25 cellular contexts compared by ENCODE assay signal in the genomic region with DNA sequence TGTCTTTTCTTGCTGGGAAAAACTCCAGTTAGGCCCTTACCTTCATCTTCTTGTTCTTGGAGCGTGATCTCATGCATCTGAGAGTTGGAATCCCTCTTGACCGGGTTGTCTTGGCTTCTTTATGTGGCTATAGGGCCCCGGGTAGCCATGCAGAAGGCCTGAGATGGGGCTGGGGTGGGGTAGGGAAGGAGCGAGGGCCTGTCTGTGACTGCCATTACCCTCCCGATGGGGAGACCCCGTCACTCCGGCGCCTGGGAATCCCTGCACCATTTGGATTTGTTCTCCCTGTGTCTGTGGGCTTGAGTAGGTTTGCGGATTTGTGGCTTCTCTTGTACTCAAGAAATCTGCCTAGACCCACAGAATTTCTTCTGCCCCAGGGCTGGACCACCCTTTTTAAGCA. TPM values are rescaled to one million over a fixed set of nuclear protein-coding genes. Genes with fewer than 3 reads are reported as not detected.
DNase-seq lines count a peak whose midpoint lies in the region; ATAC-seq, FAIRE-seq and TF ChIP-seq lines count a peak whose summit lies in the region.
"Had no signal": no experiment of that assay in that cellular context is flagged by ENCODE, and none has a peak within 500 bp of the region (broad histone marks: within the 10 kb centered on the region; RNA-seq: fewer than 3 reads in every experiment).

No MANE protein-coding gene starts in this region.

- TF ChIP-seq CTCF in RWPE2 (IDR thresholded peaks at IDR 0.05; ENCODE audit: poor library complexity, severe bottlenecking) (no peak), H1 (IDR thresholded peaks at IDR 0.05; ENCODE audit: control extremely low read depth in 1 of 3, insufficient read depth in 1 of 3, low read depth in 1 of 3, low read length in 3 of 3) (no peak), nephron progenitor cell (IDR thresholded peaks at IDR 0.05) (no peak), right atrium auricular region (IDR thresholded peaks at IDR 0.05) (no peak)

- H3K4ac ChIP-seq in H1 (replicated peaks; ENCODE audit: insufficient read length, low read depth, low read length): no peak overlapping the region

- H3K23ac ChIP-seq in H1 (ENCODE audit: insufficient read length): no peak overlapping the region

- H4K5ac ChIP-seq in H1 (ENCODE audit: insufficient read length, low read depth, low read length): no peak overlapping the region

- no peak overlapping the region for H2AK5ac ChIP-seq in H1 (ENCODE audit: low read depth, low read length)

- H3K9me3 Mint-ChIP-seq in nephron progenitor cell: no peaks in the 10 kb centered on the region
- H3K9me3 Mint-ChIP-seq in stimulated activated memory B cell treated with anti-CD40 and anti-IgM and Interleukin-4, amounts not matched to agents 10 μg/mL and 1 μg/mL and 100 μg/mL, for 72 hours: no peaks in the 10 kb centered on the region
- H3K9me3 Mint-ChIP-seq: CD4-positive, alpha-beta T cell; GM23338; HFFc6 had no signal

- CTCF ChIA-PET in H1 (lab: Charles Lee; ENCODE audit: partially characterized antibody): interaction anchor here (1.0 to 2.0 kb wide), 2 partner anchors 19 to 105 kb away, joined by 3 to 9 read pairs; no protein-coding TSS in a partner anchor

- H2BK20ac ChIP-seq in H1 (ENCODE audit: low read length): no peak overlapping the region

- TF ChIP-seq POLR2A in H1 (IDR thresholded peaks at IDR 0.05; ENCODE audit: control extremely low read depth in 1 of 2, low read depth in 2 of 2, low read length in 2 of 2): no peak

- H3K27ac Mint-ChIP-seq in nephron progenitor cell: peak overlapping the region; percentile 79
- no peak overlapping the region for H3K27ac Mint-ChIP-seq in stimulated activated memory B cell treated with anti-CD40 and anti-IgM and Interleukin-4, amounts not matched to agents 10 μg/mL and 1 μg/mL and 100 μg/mL, for 72 hours
- H3K27ac Mint-ChIP-seq: CD4-positive, alpha-beta T cell; GM23338; HFFc6 had no signal

- no peak overlapping the region for H3K56ac ChIP-seq in H1 (replicated peaks; ENCODE audit: insufficient read length, low read depth, low read length)

- no peak overlapping the region for H3K9ac ChIP-seq in H1 (replicated peaks in 1 of 4; ENCODE audit: extremely low read depth in 1 of 4, low read depth in 3 of 4, low read length in 3 of 4)

- H3K79me1 ChIP-seq in H1 (ENCODE audit: low read depth, low read length): no peaks in the 10 kb centered on the region

- H4K8ac ChIP-seq in H1 (ENCODE audit: extremely low read depth, insufficient read depth, low read length): no peak overlapping the region

- H3K14ac ChIP-seq in H1 (ENCODE audit: insufficient read length): no peak overlapping the region

- H3K23me2 ChIP-seq in H1 (ENCODE audit: low read depth, low read length): no peaks in the 10 kb centered on the region

- TF ChIP-seq RAD21 in H1 (IDR thresholded peaks at IDR 0.05 in 1 of 2, conservative IDR thresholded peaks at IDR 0.05 in 1 of 2; ENCODE audit: low read depth in 2 of 2, low read length in 2 of 2): no peak

- no peak overlapping the region for H2BK15ac ChIP-seq in H1 (ENCODE audit: low read length)

- H3K79me2 ChIP-seq in H1 (ENCODE audit: control insufficient read depth in 1 of 2, insufficient read depth in 2 of 2, low read length in 2 of 2): no peaks in the 10 kb centered on the region

- H3K4me3 Mint-ChIP-seq in nephron progenitor cell: no peak overlapping the region
- no peak overlapping the region for H3K4me3 Mint-ChIP-seq in stimulated activated memory B cell treated with anti-CD40 and anti-IgM and Interleukin-4, amounts not matched to agents 10 μg/mL and 1 μg/mL and 100 μg/mL, for 72 hours
- H3K4me3 Mint-ChIP-seq: CD4-positive, alpha-beta T cell; GM23338; HFFc6 had no signal

- H2BK5ac ChIP-seq in H1 (ENCODE audit: low read depth, low read length): no peak overlapping the region

- no peaks in the 10 kb centered on the region for H3K9me3 ChIP-seq in RWPE2 (ENCODE audit: severe bottlenecking)
- H3K9me3 ChIP-seq in H1 (ENCODE audit: insufficient read depth in 2 of 2, low read depth in 1 of 2, low read length in 1 of 2): no peaks in the 10 kb centered on the region
- H3K9me3 ChIP-seq in right atrium auricular region: no peaks in the 10 kb centered on the region
- H3K9me3 ChIP-seq: BE2C, Caco-2 had no signal

- no peak for TF ChIP-seq EP300 in H1 (IDR thresholded peaks at IDR 0.05; ENCODE audit: borderline replicate concordance in 1 of 2, low read depth in 2 of 2, low read length in 2 of 2)

- DNase-seq in RWPE2 (ENCODE audit: low spot score) (peak; percentile 30), H1 (ENCODE audit: low read depth in 1 of 2, low spot score in 2 of 2) (no peak), nephron progenitor cell (no peak), caudate nucleus (lab: John Stamatoyannopoulos, UW) (no peak), right atrium auricular region (ENCODE audit: low spot score) (no peak)
- no peak for DNase-seq in activated CD4-positive, alpha-beta T cell treated with anti-CD3 and anti-CD28 coated beads, Interleukin-2, amount 50 U/mL, for 4 hours
- DNase-seq: ACHN; BE2C; C1 segment of cervical spinal cord; Caco-2; CD4-positive, alpha-beta T cell; DMS153; DMS79; GDM1; H7; HFFc6 had no signal

- H4K20me1 ChIP-seq in H1 (replicated peaks in 1 of 2; ENCODE audit: control insufficient read depth in 1 of 2, insufficient read depth in 2 of 2, low read length in 2 of 2): no peaks in the 10 kb centered on the region

- peaks cover 5% of the 10 kb centered on the region for H3K27me3 Mint-ChIP-seq in nephron progenitor cell (ENCODE audit: low read depth, poor library complexity)
- peaks cover 31% of the 10 kb centered on the region for H3K27me3 Mint-ChIP-seq in stimulated activated memory B cell treated with anti-CD40 and anti-IgM and Interleukin-4, amounts not matched to agents 10 μg/mL and 1 μg/mL and 100 μg/mL, for 72 hours
- H3K27me3 Mint-ChIP-seq: CD4-positive, alpha-beta T cell had no signal

- 85% methylated on average over 9 of the region's 9 CpGs; no CpG with 5 or more reads in 1 of the 2 experiments for WGBS in H1 (ENCODE audit: extremely low coverage in 1 of 2, insufficient coverage in 1 of 2, insufficient read length in 1 of 2, insufficient replicate concordance in 2 of 2, low coverage in 1 of 2, low lambda C conversion rate in 2 of 2, missing lambda C conversion rate in 1 of 2), 2 experiments

- H3K27me3 ChIP-seq in RWPE2 (ENCODE audit: insufficient read depth, poor library complexity, severe bottlenecking): no peaks in the 10 kb centered on the region
- H3K27me3 ChIP-seq in H1 (replicated peaks in 1 of 4; ENCODE audit: control insufficient read depth in 3 of 4, extremely low read depth in 1 of 4, insufficient read depth in 3 of 4, low read length in 3 of 4): no peaks in the 10 kb centered on the region
- no peaks in the 10 kb centered on the region for H3K27me3 ChIP-seq in right atrium auricular region
- H3K27me3 ChIP-seq: BE2C had no signal

- H2BK12ac ChIP-seq in H1 (ENCODE audit: low read depth, low read length): no peak overlapping the region

- H3K18ac ChIP-seq in H1 (ENCODE audit: extremely low read depth, low read length): no peak overlapping the region

- no peak overlapping the region for H4K91ac ChIP-seq in H1 (replicated peaks; ENCODE audit: insufficient read length, low read length)

- no peaks in the 10 kb centered on the region for H3K36me3 Mint-ChIP-seq in nephron progenitor cell (ENCODE audit: low read depth)
- H3K36me3 Mint-ChIP-seq in stimulated activated memory B cell treated with anti-CD40 and anti-IgM and Interleukin-4, amounts not matched to agents 10 μg/mL and 1 μg/mL and 100 μg/mL, for 72 hours: no peaks in the 10 kb centered on the region

- no peak overlapping the region for H3K27ac ChIP-seq in RWPE2 (ENCODE audit: poor library complexity, severe bottlenecking)
- no peak overlapping the region for H3K27ac ChIP-seq in H1 (ENCODE audit: low read depth, low read length)
- H3K27ac ChIP-seq in caudate nucleus (ENCODE audit: low read depth, low read length): no peak overlapping the region
- H3K27ac ChIP-seq in right atrium auricular region: no peak overlapping the region
- H3K27ac ChIP-seq: HL-60 had no signal

- H3K4me3 ChIP-seq in RWPE2 (ENCODE audit: severe bottlenecking) (no peak overlapping the region), H1 (ENCODE audit: extremely low read depth in 1 of 4, insufficient read depth in 2 of 4, low read depth in 3 of 4, low read length in 4 of 4) (no peak overlapping the region), right atrium auricular region (no peak overlapping the region)
- H3K4me3 ChIP-seq: GM23338 had no signal

- H3K36me3 ChIP-seq in RWPE2 (ENCODE audit: low read depth): no peaks in the 10 kb centered on the region
- H3K36me3 ChIP-seq in H1 (ENCODE audit: control insufficient read depth in 2 of 4, insufficient read depth in 4 of 4, low read length in 3 of 4): no peaks in the 10 kb centered on the region
- no peaks in the 10 kb centered on the region for H3K36me3 ChIP-seq in right atrium auricular region
- H3K36me3 ChIP-seq: BE2C had no signal

- H3K4me1 Mint-ChIP-seq in nephron progenitor cell: peaks cover 25% of the 10 kb centered on the region
- no peaks in the 10 kb centered on the region for H3K4me1 Mint-ChIP-seq in stimulated activated memory B cell treated with anti-CD40 and anti-IgM and Interleukin-4, amounts not matched to agents 10 μg/mL and 1 μg/mL and 100 μg/mL, for 72 hours

- no peak overlapping the region for H2AFZ ChIP-seq in H1 (ENCODE audit: low read length)
- H2AFZ ChIP-seq: GM23338 had no signal

- peak; percentile 13 for FAIRE-seq in H1 (lab: Jason Lieb, UNC)
- FAIRE-seq: A204.1, GM12892, GM18507 had no signal

- H2BK120ac ChIP-seq in H1 (replicated peaks; ENCODE audit: low read depth, low read length): no peak overlapping the region

- H3K4me2 ChIP-seq in H1 (ENCODE audit: insufficient read depth in 1 of 2, low read depth in 2 of 2, low read length in 2 of 2): no peak overlapping the region
- H3K4me2 ChIP-seq: GM23338 had no signal

- H3K4me1 ChIP-seq in RWPE2 (ENCODE audit: insufficient read depth, poor library complexity, severe bottlenecking) (no peaks in the 10 kb centered on the region), H1 (replicated peaks in 1 of 4; ENCODE audit: control insufficient read depth in 3 of 4, insufficient read depth in 4 of 4, low read length in 3 of 4) (no peaks in the 10 kb centered on the region), right atrium auricular region (no peaks in the 10 kb centered on the region)
- H3K4me1 ChIP-seq: BE2C had no signal

- POLR2A ChIA-PET in H1 (lab: Charles Lee; ENCODE audit: partially characterized antibody): no interaction called here

- ATAC-seq in RWPE2 (ENCODE audit: low read depth): no peak
- ATAC-seq in stimulated activated memory B cell treated with anti-CD40 and anti-IgM and Interleukin-4, amounts not matched to agents 10 μg/mL and 1 μg/mL and 100 μg/mL, for 72 hours: peak; percentile 21
- ATAC-seq: GM23338, HCT116 had no signal

RNA-seq across cellular contexts. Expression of a gene that starts 18.8 kb away (rescaled TPM):
- not detected in 2 replicates for total RNA-seq in H1 (2021; fragmentation: NEBNext Ultra II Directional; extraction: Animal tissue kit (Norgen Biotek cat#: 25700))
- polyA plus RNA-seq in H1 (2011; rRNA removed): not detected in 2 replicates
- polyA plus RNA-seq in H1 (2011; cell fraction: cytosol; rRNA removed): not detected
- polyA plus RNA-seq in H1 (2011; cell fraction: nucleus; rRNA removed): not detected
- not detected in 4 replicates for polyA plus RNA-seq in H1 (2012, experiment 1 of 2)
- polyA plus RNA-seq in H1 (2012, experiment 2 of 2): not detected
- polyA plus RNA-seq in H1 (2013, experiment 1 of 2): not detected
- polyA plus RNA-seq in H1 (2013, experiment 2 of 2): not detected
- polyA minus RNA-seq in H1 (2011; rRNA and poly(A)+ RNA removed): not detected in 2 replicates
- polyA minus RNA-seq in H1 (2011; cell fraction: cytosol; rRNA and poly(A)+ RNA removed): not detected
- not detected for polyA minus RNA-seq in H1 (2011; cell fraction: nucleus; rRNA and poly(A)+ RNA removed)
- total RNA-seq in right atrium auricular region: not detected
- total RNA-seq: Caco-2; CD4-positive, alpha-beta T cell; Daoy; GM23338; H7; HFFc6; HT1080 had no signal
- polyA plus RNA-seq: GM23338 had no signal

RNA-seq across cellular contexts. Expression of a gene that starts 32.5 kb away (rescaled TPM):
- not detected in 2 replicates for total RNA-seq in H1 (2021; fragmentation: NEBNext Ultra II Directional; extraction: Animal tissue kit (Norgen Biotek cat#: 25700))
- polyA plus RNA-seq in H1 (2011; rRNA removed): not detected in 2 replicates
- not detected for polyA plus RNA-seq in H1 (2011; cell fraction: cytosol; rRNA removed)
- not detected for polyA plus RNA-seq in H1 (2011; cell fraction: nucleus; rRNA removed)
- not detected in 4 replicates for polyA plus RNA-seq in H1 (2012, experiment 1 of 2)
- not detected for polyA plus RNA-seq in H1 (2012, experiment 2 of 2)
- not detected for polyA plus RNA-seq in H1 (2013, experiment 1 of 2)
- not detected for polyA plus RNA-seq in H1 (2013, experiment 2 of 2)
- not detected in 2 replicates for polyA minus RNA-seq in H1 (2011; rRNA and poly(A)+ RNA removed)
- not detected for polyA minus RNA-seq in H1 (2011; cell fraction: cytosol; rRNA and poly(A)+ RNA removed)
- not detected for polyA minus RNA-seq in H1 (2011; cell fraction: nucleus; rRNA and poly(A)+ RNA removed)
- total RNA-seq in right atrium auricular region: not detected
- total RNA-seq: Caco-2; CD4-positive, alpha-beta T cell; Daoy; GM23338; H7; HFFc6; HT1080 had no signal
- polyA plus RNA-seq: GM23338 had no signal
